ENCODE assay signal across 21 cellular contexts in genomic region chrX:21930986-21931385, GRCh38.
"Had no signal": no experiment of that assay in that cellular context is flagged by ENCODE, and none has a peak within 500 bp of the region (broad histone marks: within the 10 kb centered on the region; RNA-seq: fewer than 3 reads in every experiment).

No MANE protein-coding gene starts in this region.

- H3K4me3 Mint-ChIP-seq: activated naive CD4-positive, alpha-beta T cell treated with anti-CD3 and anti-CD28 coated beads, Interleukin-2, amount 50 U/mL, for 24 hours; nephron progenitor cell; type B pancreatic cell had no signal

- H3K36me3 ChIP-seq: esophagus squamous epithelium, prostate gland had no signal

- H3K9me3 Mint-ChIP-seq: activated naive CD4-positive, alpha-beta T cell treated with anti-CD3 and anti-CD28 coated beads, Interleukin-2, amount 50 U/mL, for 24 hours; nephron progenitor cell; type B pancreatic cell had no signal

- H3K4me3 ChIP-seq: body of pancreas, esophagus squamous epithelium, prostate gland had no signal

- ATAC-seq: body of pancreas, foreskin keratinocyte, right cardiac atrium had no signal

- H3K4me1 ChIP-seq: body of pancreas, prostate gland had no signal

- H3K27ac ChIP-seq: body of pancreas, esophagus squamous epithelium, foreskin keratinocyte, prostate gland had no signal

- H3K27me3 Mint-ChIP-seq: activated naive CD4-positive, alpha-beta T cell treated with anti-CD3 and anti-CD28 coated beads, Interleukin-2, amount 50 U/mL, for 24 hours; type B pancreatic cell had no signal

- H3K36me3 Mint-ChIP-seq: type B pancreatic cell had no signal

- H3K27me3 ChIP-seq: body of pancreas, esophagus squamous epithelium, foreskin keratinocyte had no signal

- H3K27ac Mint-ChIP-seq: activated naive CD4-positive, alpha-beta T cell treated with anti-CD3 and anti-CD28 coated beads, Interleukin-2, amount 50 U/mL, for 24 hours; nephron progenitor cell; type B pancreatic cell had no signal

- DNase-seq: activated CD4-positive, alpha-beta T cell treated with anti-CD3 and anti-CD28 coated beads for 48 hours; activated effector memory CD4-positive, alpha-beta T cell treated with Interleukin-2 at 50 U/mL for 16 hours; amniotic stem cell; body of pancreas; central memory CD4-positive, alpha-beta T cell; cortex of kidney; effector CD8-positive, alpha-beta T cell; esophagus squamous epithelium; foreskin keratinocyte; glutamatergic neuron; hypothalamus; mesendoderm; nephron progenitor cell; occipital lobe; right cardiac atrium; small intestine; stimulated activated CD4-positive, alpha-beta T cell treated with anti-CD3 and anti-CD28 coated beads, Interleukin-4, amount 100 ng/mL, for 24 hours; stimulated activated naive CD4-positive, alpha-beta T cell had no signal

- H3K9me3 ChIP-seq: body of pancreas, esophagus squamous epithelium, prostate gland had no signal
